8 cellular contexts compared by ENCODE assay signal in genomic region chr3:38651153-38651789, GRCh38. TPM values are rescaled to one million over a fixed set of nuclear protein-coding genes. Genes with fewer than 3 reads are reported as not detected.
DNase-seq lines count a peak whose midpoint lies in the region; ATAC-seq and TF ChIP-seq lines count a peak whose summit lies in the region.

No MANE protein-coding gene starts in this region.

- H3K27me3 ChIP-seq in Caco-2 (replicated peaks; ENCODE audit: control insufficient read depth, insufficient read depth, low read length) (no peaks in the 10 kb centered on the region), Karpas-422 (ENCODE audit: low read length) (no peaks in the 10 kb centered on the region), SU-DHL-6 (ENCODE audit: low read length) (no peaks in the 10 kb centered on the region), skeletal muscle satellite cell (ENCODE audit: control insufficient read depth, insufficient read depth, low read length) (peaks cover 36% of the 10 kb centered on the region)

- H3K9me2 ChIP-seq in Karpas-422 (replicated peaks; ENCODE audit: insufficient read depth, low read length) (no peaks in the 10 kb centered on the region), SU-DHL-6 (replicated peaks; ENCODE audit: insufficient read depth, low read length) (no peaks in the 10 kb centered on the region)

- no peak overlapping the region for H3K27ac Mint-ChIP-seq in Caco-2 (ENCODE audit: unreplicated experiment)
- no peak overlapping the region for H3K27ac Mint-ChIP-seq in activated naive CD8-positive, alpha-beta T cell treated with anti-CD3 and anti-CD28 coated beads, Interleukin-2, amount 50 U/mL, for 24 hours

- H3K36me3 ChIP-seq in Caco-2 (ENCODE audit: control insufficient read depth, insufficient read depth, low read length) (no peaks in the 10 kb centered on the region), Karpas-422 (ENCODE audit: insufficient read depth, low read length) (no peaks in the 10 kb centered on the region), SU-DHL-6 (ENCODE audit: low read length) (no peaks in the 10 kb centered on the region), skeletal muscle satellite cell (ENCODE audit: insufficient read depth, low read length) (no peaks in the 10 kb centered on the region)

- no peaks in the 10 kb centered on the region for H3K79me2 ChIP-seq in Karpas-422 (ENCODE audit: low read length)
- H3K79me2 ChIP-seq in SU-DHL-6 (ENCODE audit: insufficient read depth, low read length), result no peaks in the 10 kb centered on the region

- H3K4me3 ChIP-seq in Caco-2 (ENCODE audit: low read depth, low read length) (no peak overlapping the region), Karpas-422 (ENCODE audit: low read length) (no peak overlapping the region), SU-DHL-6 (ENCODE audit: insufficient read depth, low read length, poor library complexity, severe bottlenecking) (no peak overlapping the region), skeletal muscle satellite cell (ENCODE audit: low read length) (no peak overlapping the region)

- no peak overlapping the region for H3K9ac ChIP-seq in Karpas-422 (ENCODE audit: low read length)
- no peak overlapping the region for H3K9ac ChIP-seq in SU-DHL-6 (ENCODE audit: low read length)
- H3K9ac ChIP-seq in skeletal muscle satellite cell (ENCODE audit: low read depth, low read length), result no peak overlapping the region

- no peak overlapping the region for H3K4me3 Mint-ChIP-seq in Caco-2 (ENCODE audit: unreplicated experiment)
- H3K4me3 Mint-ChIP-seq in activated naive CD8-positive, alpha-beta T cell treated with anti-CD3 and anti-CD28 coated beads, Interleukin-2, amount 50 U/mL, for 24 hours, result no peak overlapping the region

- POLR2A ChIA-PET in Caco-2 (lab: Charles Lee), result no interaction called here

- DNase-seq in Caco-2 (peak; percentile 55 to 70), Karpas-422 (peak; percentile 91), hippocampal formation (lab: John Stamatoyannopoulos, UW) (peak; percentile 16 to 22), foreskin melanocyte (no peak)
- peak; percentile 75 for DNase-seq in activated naive CD8-positive, alpha-beta T cell treated with anti-CD3 and anti-CD28 coated beads, Interleukin-2, amount 50 U/mL, for 24 hours

- peak; percentile 68 for ATAC-seq in GM21390 (IDR thresholded peaks at IDR 0.05; ENCODE audit: unreplicated experiment)
- ATAC-seq in activated naive CD8-positive, alpha-beta T cell treated with anti-CD3 and anti-CD28 coated beads, Interleukin-2, amount 50 U/mL, for 24 hours, result peak; percentile 47

- no peaks in the 10 kb centered on the region for H3F3A ChIP-seq in SU-DHL-6 (ENCODE audit: insufficient read depth)

- no peak overlapping the region for H3K4me2 ChIP-seq in Karpas-422 (ENCODE audit: low read depth, low read length, poor library complexity, severe bottlenecking)
- no peak overlapping the region for H3K4me2 ChIP-seq in SU-DHL-6 (ENCODE audit: low read depth, low read length, poor library complexity, severe bottlenecking)
- peak overlapping the region; percentile 53 for H3K4me2 ChIP-seq in skeletal muscle satellite cell (ENCODE audit: low read length)

- no peaks in the 10 kb centered on the region for H4K20me1 ChIP-seq in Karpas-422 (ENCODE audit: insufficient read depth, low read depth, low read length)
- no peaks in the 10 kb centered on the region for H4K20me1 ChIP-seq in SU-DHL-6 (ENCODE audit: low read depth, low read length)

- intact Hi-C loops in Caco-2 (cut with micrococcal nuclease; ENCODE audit: unreplicated experiment), result loop anchor here (1.0 kb wide), 1 partner anchor 130 kb away; no protein-coding TSS in a partner anchor

- H2AFZ ChIP-seq in Karpas-422 (ENCODE audit: low read length) (no peak overlapping the region), SU-DHL-6 (ENCODE audit: low read depth, low read length, severe bottlenecking) (no peak overlapping the region)

- no peaks in the 10 kb centered on the region for H3K9me3 Mint-ChIP-seq in Caco-2 (ENCODE audit: unreplicated experiment)
- H3K9me3 Mint-ChIP-seq in activated naive CD8-positive, alpha-beta T cell treated with anti-CD3 and anti-CD28 coated beads, Interleukin-2, amount 50 U/mL, for 24 hours, result no peaks in the 10 kb centered on the region

- CTCF ChIA-PET in Caco-2 (lab: Charles Lee), result interaction anchor here (0.7 to 1.5 kb wide), 6 partner anchors 11 to 155 kb away, joined by 3 to 6 read pairs (median 5); partner anchors contain the start of gene EXOG

- peak; percentile 91 to 93 for TF ChIP-seq CTCF in Caco-2 (IDR thresholded peaks at IDR 0.05; ENCODE audit: insufficient read depth in 1 of 2, low read depth in 1 of 2, low read length in 1 of 2, severe bottlenecking in 1 of 2, unreplicated experiment in 1 of 2)
- TF ChIP-seq CTCF in SU-DHL-6 (IDR thresholded peaks at IDR 0.05; ENCODE audit: insufficient read depth, low read length, poor library complexity, severe bottlenecking), result peak; percentile 88

- H3K27me3 Mint-ChIP-seq in Caco-2 (ENCODE audit: insufficient read depth, unreplicated experiment), result peaks cover 6% of the 10 kb centered on the region
- peaks cover 21% of the 10 kb centered on the region for H3K27me3 Mint-ChIP-seq in activated naive CD8-positive, alpha-beta T cell treated with anti-CD3 and anti-CD28 coated beads, Interleukin-2, amount 50 U/mL, for 24 hours

- H3K4me1 ChIP-seq in Caco-2, result peaks cover 5% of the 10 kb centered on the region; the same call in 1 of the 2 replicates
- H3K4me1 ChIP-seq in Karpas-422 (ENCODE audit: low read length), result peaks cover 2% of the 10 kb centered on the region; the same call in 1 of the 2 replicates
- peaks cover 4% of the 10 kb centered on the region for H3K4me1 ChIP-seq in skeletal muscle satellite cell (ENCODE audit: control insufficient read depth, insufficient read depth, low read length)

- no peaks in the 10 kb centered on the region for H3K4me1 Mint-ChIP-seq in Caco-2 (ENCODE audit: low read depth, unreplicated experiment)
- H3K4me1 Mint-ChIP-seq in activated naive CD8-positive, alpha-beta T cell treated with anti-CD3 and anti-CD28 coated beads, Interleukin-2, amount 50 U/mL, for 24 hours, result peaks cover 6% of the 10 kb centered on the region

- BruUV-seq in Caco-2 (replicated peaks; lab: Mats Ljungman, UMichigan), result no TSS peak

- H3K9me3 ChIP-seq in Caco-2 (no peaks in the 10 kb centered on the region), Karpas-422 (ENCODE audit: low read length) (no peaks in the 10 kb centered on the region), SU-DHL-6 (ENCODE audit: insufficient read depth, low read length) (no peaks in the 10 kb centered on the region), skeletal muscle satellite cell (replicated peaks; ENCODE audit: low read length) (no peaks in the 10 kb centered on the region)

- H3K27ac ChIP-seq in Karpas-422 (ENCODE audit: low read length) (no peak overlapping the region), SU-DHL-6 (ENCODE audit: low read depth, low read length) (no peak overlapping the region)

- no peaks in the 10 kb centered on the region for H3K36me3 Mint-ChIP-seq in Caco-2 (ENCODE audit: insufficient read depth, unreplicated experiment)
- H3K36me3 Mint-ChIP-seq in activated naive CD8-positive, alpha-beta T cell treated with anti-CD3 and anti-CD28 coated beads, Interleukin-2, amount 50 U/mL, for 24 hours (ENCODE audit: low read depth), result no peaks in the 10 kb centered on the region

RNA-seq across cellular contexts. Expression of gene SCN5A, which starts 1.8 kb away (rescaled TPM):
- total RNA-seq in Caco-2 (2022), result 0.16 and 0.30 TPM in 2 replicates
- not detected in 2 replicates for total RNA-seq in Karpas-422 (2014; rRNA removed; shearing (Covaris generic); ENCODE audit: low replicate concordance)
- total RNA-seq in skeletal muscle satellite cell (2012; rRNA removed), result 0.25 and 4.8 TPM in 2 replicates
